2 cellular contexts compared by ENCODE assay signal in genomic region chrX:82455852-82456251, GRCh38.
DNase-seq lines count a peak whose midpoint lies in the region; TF ChIP-seq lines count a peak whose summit lies in the region.
"Not testable (repeated sequence)": the region's sequence is repeated elsewhere in the genome, so short reads cannot be mapped to it uniquely, and the experiment has no call there.

No MANE protein-coding gene starts in this region.

- H3K4me3 ChIP-seq in HEK293 (ENCODE audit: low read depth, low read length) = not testable (repeated sequence)

- CTCF ChIA-PET in HEK293 (lab: Yijun Ruan, JAX) = not testable (repeated sequence)

- not testable (repeated sequence) for H3K4me3 Mint-ChIP-seq in neural crest cell

- H3K36me3 Mint-ChIP-seq in neural crest cell (ENCODE audit: low read depth) = not testable (repeated sequence)

- DNase-seq in neural crest cell (ENCODE audit: low read depth, low spot score) = not testable (repeated sequence)

- not testable (repeated sequence) for H3K4me1 Mint-ChIP-seq in neural crest cell

- H3K27ac ChIP-seq in HEK293 (ENCODE audit: extremely low read depth, low read depth, low read length) = not testable (repeated sequence)

- peaks cover 18% of the 10 kb centered on the region for H3K9me3 Mint-ChIP-seq in neural crest cell

- H3K27me3 Mint-ChIP-seq in neural crest cell (ENCODE audit: low read depth) = not testable (repeated sequence)

- H3K27ac Mint-ChIP-seq in neural crest cell (ENCODE audit: unreplicated experiment) = peak overlapping the region; percentile 78

- not testable (repeated sequence) for H3K4me1 ChIP-seq in HEK293 (ENCODE audit: control insufficient read depth, insufficient read depth, low read length)

- not testable (repeated sequence) for TF ChIP-seq CTCF in HEK293 (tag by site-specific recombination; IDR thresholded peaks at IDR 0.05); neural crest cell (conservative IDR thresholded peaks at IDR 0.05)

- H3K9me3 ChIP-seq in HEK293 (ENCODE audit: control insufficient read depth, insufficient read depth, low read depth, low read length) = not testable (repeated sequence)

- not testable (repeated sequence) for H3K36me3 ChIP-seq in HEK293 (ENCODE audit: control insufficient read depth in 2 of 2, insufficient read depth in 1 of 2, low read length in 2 of 2)

- POLR2A ChIA-PET in HEK293 (lab: Yijun Ruan, JAX) = not testable (repeated sequence)

TF ChIP-seq in HEK293, 187 proteins besides CTCF, POLR2A, EP300 and RAD21:
- peak; percentile 92 for TF ChIP-seq ZNF146 (tag by site-specific recombination; IDR thresholded peaks at IDR 0.05)
